ENCODE assay signal across 11 cellular contexts in genomic region chr11:15967966-15968365, GRCh38.
DNase-seq lines count a peak whose midpoint lies in the region; ATAC-seq and TF ChIP-seq lines count a peak whose summit lies in the region.
"Had no signal": no experiment of that assay in that cellular context is flagged by ENCODE, and none has a peak within 500 bp of the region (broad histone marks: within the 10 kb centered on the region; RNA-seq: fewer than 3 reads in every experiment).

No MANE protein-coding gene starts in this region.

- 57 to 67% methylated on average over 2 of the region's 2 CpGs for WGBS in body of pancreas, 2 donors
- 28 to 36% (median 33%) methylated on average over 2 of the region's 2 CpGs for WGBS in heart left ventricle, 4 donors
- WGBS in smooth muscle cell (ENCODE audit: low lambda C conversion rate), result 64% methylated on average over 2 of the region's 2 CpGs

- H4K20me1 ChIP-seq in smooth muscle cell (ENCODE audit: low read depth), result no peaks in the 10 kb centered on the region

- peak overlapping the region; percentile 50 for H3K9ac ChIP-seq in smooth muscle cell (ENCODE audit: low read depth)

- H3K27ac Mint-ChIP-seq in WTC11, result no peak overlapping the region

- no peak for TF ChIP-seq CTCF in body of pancreas (IDR thresholded peaks at IDR 0.05)
- TF ChIP-seq CTCF in heart left ventricle (IDR thresholded peaks at IDR 0.05), result no peak
- no peak for TF ChIP-seq CTCF in smooth muscle cell (IDR thresholded peaks at IDR 0.05; ENCODE audit: borderline replicate concordance, insufficient read depth, poor library complexity, severe bottlenecking)
- TF ChIP-seq CTCF in WTC11 (IDR thresholded peaks at IDR 0.05), result no peak

- H3K36me3 Mint-ChIP-seq in WTC11, result no peaks in the 10 kb centered on the region

- H3K4me2 ChIP-seq in smooth muscle cell, result peak overlapping the region; percentile 84

- ATAC-seq in body of pancreas (peak; percentile 30), heart left ventricle (peak in 2 of 4 donors; percentile 29 to 47), WTC11 (no peak), HG03460 (IDR thresholded peaks at IDR 0.05; ENCODE audit: unreplicated experiment) (no peak)

- H3K4me3 ChIP-seq in body of pancreas (no peak overlapping the region), heart left ventricle (no peak overlapping the region), smooth muscle cell (no peak overlapping the region)

- peak overlapping the region in 2 of 4 donors; percentile 14 to 62 for H3K27ac ChIP-seq in body of pancreas
- H3K27ac ChIP-seq in heart left ventricle, result peak overlapping the region; percentile 78 to 92 (median 86)
- peak overlapping the region; percentile 87 for H3K27ac ChIP-seq in smooth muscle cell (ENCODE audit: low read depth)

- DNase-seq in HT1080 (ENCODE audit: low read depth) (peak; percentile 15), body of pancreas (no peak), heart left ventricle (no peak), smooth muscle cell (lab: John Stamatoyannopoulos, UW; ENCODE audit: unreplicated experiment) (no peak), WTC11 (ENCODE audit: low spot score) (no peak), activated T-cell treated with anti-CD3 and anti-CD28 coated beads for 4 hours (no peak), NCI-H1436 (lab: John Stamatoyannopoulos, UW) (no peak)
- DNase-seq: activated effector memory CD4-positive, alpha-beta T cell treated with anti-CD3 and anti-CD28 coated beads, Interleukin-2, amount 50 U/mL, for 16 hours; NCI-H187 treated with DMSO at 0.1 percent for 48 hours; T-helper 9 cell had no signal

- H2AFZ ChIP-seq in smooth muscle cell (ENCODE audit: low read depth), result peak overlapping the region; percentile 9

- H3K4me1 ChIP-seq in body of pancreas, result peaks cover 23% of the 10 kb centered on the region
- peaks cover 5 to 60% (median 35%) of the 10 kb centered on the region in 12 donors for H3K4me1 ChIP-seq in heart left ventricle
- peaks cover 14% of the 10 kb centered on the region for H3K4me1 ChIP-seq in smooth muscle cell (ENCODE audit: low read depth)

- H3K9me3 ChIP-seq in body of pancreas, result no peaks in the 10 kb centered on the region
- no peaks in the 10 kb centered on the region for H3K9me3 ChIP-seq in heart left ventricle
- no peaks in the 10 kb centered on the region for H3K9me3 ChIP-seq in smooth muscle cell (replicated peaks; ENCODE audit: low read depth)

- H3F3A ChIP-seq in smooth muscle cell (ENCODE audit: low read depth), result peaks cover 16% of the 10 kb centered on the region

- H3K4me3 Mint-ChIP-seq in WTC11, result no peak overlapping the region

- peaks cover 14% of the 10 kb centered on the region for H3K4me1 Mint-ChIP-seq in WTC11

- H3K27me3 ChIP-seq in body of pancreas (no peaks in the 10 kb centered on the region), heart left ventricle (no peaks in the 10 kb centered on the region), smooth muscle cell (ENCODE audit: low read depth) (no peaks in the 10 kb centered on the region)

- intact Hi-C loops in body of pancreas (cut with DNase I) (no loop called here), heart left ventricle (cut with DNase I) (loop anchor here in 3 of 10 donors (5.0 to 10.0 kb wide), 3 partner anchors 153 to 639 kb away; no protein-coding TSS in a partner anchor)

- H3K9me3 Mint-ChIP-seq in WTC11, result no peaks in the 10 kb centered on the region

- TF ChIP-seq POLR2A in body of pancreas (IDR thresholded peaks at IDR 0.05) (no peak), heart left ventricle (IDR thresholded peaks at IDR 0.05) (no peak)

- no peaks in the 10 kb centered on the region for H3K27me3 Mint-ChIP-seq in WTC11 (ENCODE audit: low read depth)

- POLR2A ChIA-PET in WTC11 (lab: Charles Lee), result no interaction called here

- CTCF ChIA-PET in WTC11 (lab: Charles Lee), result interaction anchor here (1.2 to 1.7 kb wide), 2 partner anchors 21 to 27 kb away, joined by 5 to 8 read pairs; no protein-coding TSS in a partner anchor

- H3K36me3 ChIP-seq in body of pancreas (replicated peaks in 1 of 2; ENCODE audit: insufficient read depth in 1 of 2, low read depth in 2 of 2) (no peaks in the 10 kb centered on the region), heart left ventricle (no peaks in the 10 kb centered on the region), smooth muscle cell (ENCODE audit: low read depth) (no peaks in the 10 kb centered on the region)

- H3K79me2 ChIP-seq in smooth muscle cell (ENCODE audit: low read depth), result no peaks in the 10 kb centered on the region

TF ChIP-seq in WTC11, 78 proteins besides CTCF, POLR2A, EP300 and RAD21:
- TF ChIP-seq ZNF671 (CRISPR knock-in tag; IDR thresholded peaks at IDR 0.05), result no peak
- TF ChIP-seq RELA (CRISPR knock-in tag; IDR thresholded peaks at IDR 0.05; ENCODE audit: borderline replicate concordance), result no peak
- no peak for TF ChIP-seq RORB (CRISPR knock-in tag; IDR thresholded peaks at IDR 0.05)
- no peak for TF ChIP-seq ARID4B (CRISPR knock-in tag; IDR thresholded peaks at IDR 0.05; ENCODE audit: borderline replicate concordance)
- TF ChIP-seq ZNF219 (CRISPR knock-in tag; IDR thresholded peaks at IDR 0.05; ENCODE audit: borderline replicate concordance), result no peak
- TF ChIP-seq NR1H2 (CRISPR knock-in tag; IDR thresholded peaks at IDR 0.05), result no peak
- no peak for TF ChIP-seq JAZF1 (CRISPR knock-in tag; IDR thresholded peaks at IDR 0.05)
TF ChIP-seq in WTC11: peak in this region for 0.
